1 cellular context compared by ENCODE assay signal in the genomic region with DNA sequence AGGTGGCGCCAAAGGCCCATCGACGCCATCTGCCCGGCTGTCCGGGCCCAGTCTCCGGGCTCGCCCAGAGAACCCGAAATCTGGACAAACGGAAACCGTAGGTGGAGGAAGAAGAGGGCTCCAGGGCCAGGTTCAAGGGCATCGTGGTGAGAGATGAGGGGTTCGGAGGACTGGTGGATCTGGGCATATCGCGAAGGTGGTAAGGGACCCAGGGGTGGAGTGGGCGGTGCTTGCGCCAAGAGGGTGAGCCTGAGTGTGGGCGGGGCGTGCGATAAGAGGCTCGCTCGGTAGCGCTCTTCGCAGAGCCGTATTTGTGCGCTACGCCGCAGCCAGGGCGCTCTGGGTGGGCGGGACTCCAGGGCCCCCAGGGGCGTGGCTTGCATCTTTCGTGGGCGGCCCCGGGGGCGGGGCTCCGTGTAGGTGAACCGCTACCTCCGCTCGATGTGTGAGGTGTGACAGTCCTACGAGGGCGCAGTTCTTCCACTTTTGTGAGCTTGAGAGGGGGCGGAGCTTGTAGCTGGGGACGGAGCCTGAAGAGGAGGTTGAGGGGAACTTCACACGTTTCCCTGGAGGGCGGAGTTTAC.
TF ChIP-seq lines count a peak whose summit lies in the region.

No MANE protein-coding gene starts in this region.

TF ChIP-seq in HepG2, 621 proteins besides CTCF, POLR2A, EP300 and RAD21 (continued from another document and continues in another):
- TF ChIP-seq, protein P1, sequence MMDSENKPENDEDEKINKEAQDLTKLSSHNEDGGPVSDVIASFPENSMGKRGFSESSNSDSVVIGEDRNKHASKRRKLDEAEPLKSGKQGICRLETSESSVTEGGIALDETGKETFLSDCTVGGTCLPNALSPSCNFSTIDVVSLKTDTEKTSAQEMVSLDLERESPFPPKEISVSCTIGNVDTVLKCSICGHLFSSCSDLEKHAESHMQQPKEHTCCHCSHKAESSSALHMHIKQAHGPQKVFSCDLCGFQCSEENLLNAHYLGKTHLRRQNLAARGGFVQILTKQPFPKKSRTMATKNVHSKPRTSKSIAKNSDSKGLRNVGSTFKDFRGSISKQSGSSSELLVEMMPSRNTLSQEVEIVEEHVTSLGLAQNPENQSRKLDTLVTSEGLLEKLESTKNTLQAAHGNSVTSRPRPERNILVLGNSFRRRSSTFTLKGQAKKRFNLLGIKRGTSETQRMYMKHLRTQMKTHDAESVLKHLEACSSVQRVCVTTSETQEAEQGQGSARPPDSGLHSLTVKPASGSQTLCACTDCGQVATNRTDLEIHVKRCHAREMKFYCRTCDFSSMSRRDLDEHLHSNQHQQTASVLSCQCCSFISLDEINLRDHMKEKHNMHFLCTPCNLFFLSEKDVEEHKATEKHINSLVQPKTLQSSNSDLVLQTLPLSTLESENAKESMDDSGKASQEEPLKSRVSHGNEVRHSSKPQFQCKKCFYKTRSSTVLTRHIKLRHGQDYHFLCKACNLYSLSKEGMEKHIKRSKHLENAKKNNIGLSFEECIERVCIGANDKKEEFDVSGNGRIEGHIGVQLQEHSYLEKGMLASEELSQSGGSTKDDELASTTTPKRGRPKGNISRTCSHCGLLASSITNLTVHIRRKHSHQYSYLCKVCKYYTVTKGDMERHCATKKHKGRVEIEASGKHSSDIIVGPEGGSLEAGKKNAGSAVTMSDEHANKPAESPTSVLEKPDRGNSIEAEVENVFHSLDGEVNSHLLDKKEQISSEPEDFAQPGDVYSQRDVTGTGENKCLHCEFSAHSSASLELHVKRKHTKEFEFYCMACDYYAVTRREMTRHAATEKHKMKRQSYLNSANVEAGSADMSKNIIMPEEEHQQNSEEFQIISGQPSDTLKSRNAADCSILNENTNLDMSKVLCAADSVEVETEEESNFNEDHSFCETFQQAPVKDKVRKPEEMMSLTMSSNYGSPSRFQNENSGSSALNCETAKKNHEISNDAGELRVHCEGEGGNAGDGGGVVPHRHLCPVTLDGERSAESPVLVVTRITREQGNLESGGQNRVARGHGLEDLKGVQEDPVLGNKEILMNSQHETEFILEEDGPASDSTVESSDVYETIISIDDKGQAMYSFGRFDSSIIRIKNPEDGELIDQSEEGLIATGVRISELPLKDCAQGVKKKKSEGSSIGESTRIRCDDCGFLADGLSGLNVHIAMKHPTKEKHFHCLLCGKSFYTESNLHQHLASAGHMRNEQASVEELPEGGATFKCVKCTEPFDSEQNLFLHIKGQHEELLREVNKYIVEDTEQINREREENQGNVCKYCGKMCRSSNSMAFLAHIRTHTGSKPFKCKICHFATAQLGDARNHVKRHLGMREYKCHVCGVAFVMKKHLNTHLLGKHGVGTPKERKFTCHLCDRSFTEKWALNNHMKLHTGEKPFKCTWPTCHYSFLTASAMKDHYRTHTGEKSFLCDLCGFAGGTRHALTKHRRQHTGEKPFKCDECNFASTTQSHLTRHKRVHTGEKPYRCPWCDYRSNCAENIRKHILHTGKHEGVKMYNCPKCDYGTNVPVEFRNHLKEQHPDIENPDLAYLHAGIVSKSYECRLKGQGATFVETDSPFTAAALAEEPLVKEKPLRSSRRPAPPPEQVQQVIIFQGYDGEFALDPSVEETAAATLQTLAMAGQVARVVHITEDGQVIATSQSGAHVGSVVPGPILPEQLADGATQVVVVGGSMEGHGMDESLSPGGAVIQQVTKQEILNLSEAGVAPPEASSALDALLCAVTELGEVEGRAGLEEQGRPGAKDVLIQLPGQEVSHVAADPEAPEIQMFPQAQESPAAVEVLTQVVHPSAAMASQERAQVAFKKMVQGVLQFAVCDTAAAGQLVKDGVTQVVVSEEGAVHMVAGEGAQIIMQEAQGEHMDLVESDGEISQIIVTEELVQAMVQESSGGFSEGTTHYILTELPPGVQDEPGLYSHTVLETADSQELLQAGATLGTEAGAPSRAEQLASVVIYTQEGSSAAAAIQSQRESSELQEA (CRISPR knock-in tag; IDR thresholded peaks at IDR 0.05; ENCODE audit: not compliant biosample characterization): no peak
- TF ChIP-seq, protein P2, sequence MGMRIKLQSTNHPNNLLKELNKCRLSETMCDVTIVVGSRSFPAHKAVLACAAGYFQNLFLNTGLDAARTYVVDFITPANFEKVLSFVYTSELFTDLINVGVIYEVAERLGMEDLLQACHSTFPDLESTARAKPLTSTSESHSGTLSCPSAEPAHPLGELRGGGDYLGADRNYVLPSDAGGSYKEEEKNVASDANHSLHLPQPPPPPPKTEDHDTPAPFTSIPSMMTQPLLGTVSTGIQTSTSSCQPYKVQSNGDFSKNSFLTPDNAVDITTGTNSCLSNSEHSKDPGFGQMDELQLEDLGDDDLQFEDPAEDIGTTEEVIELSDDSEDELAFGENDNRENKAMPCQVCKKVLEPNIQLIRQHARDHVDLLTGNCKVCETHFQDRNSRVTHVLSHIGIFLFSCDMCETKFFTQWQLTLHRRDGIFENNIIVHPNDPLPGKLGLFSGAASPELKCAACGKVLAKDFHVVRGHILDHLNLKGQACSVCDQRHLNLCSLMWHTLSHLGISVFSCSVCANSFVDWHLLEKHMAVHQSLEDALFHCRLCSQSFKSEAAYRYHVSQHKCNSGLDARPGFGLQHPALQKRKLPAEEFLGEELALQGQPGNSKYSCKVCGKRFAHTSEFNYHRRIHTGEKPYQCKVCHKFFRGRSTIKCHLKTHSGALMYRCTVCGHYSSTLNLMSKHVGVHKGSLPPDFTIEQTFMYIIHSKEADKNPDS (CRISPR knock-in tag; IDR thresholded peaks at IDR 0.05): no peak
- TF ChIP-seq PPARG (CRISPR knock-in tag; conservative IDR thresholded peaks at IDR 0.05): no peak
- peak; percentile 52 for TF ChIP-seq IRF2 (CRISPR knock-in tag; IDR thresholded peaks at IDR 0.05)
- TF ChIP-seq ZNF672 (CRISPR knock-in tag; IDR thresholded peaks at IDR 0.05): no peak
- TF ChIP-seq, protein P3, sequence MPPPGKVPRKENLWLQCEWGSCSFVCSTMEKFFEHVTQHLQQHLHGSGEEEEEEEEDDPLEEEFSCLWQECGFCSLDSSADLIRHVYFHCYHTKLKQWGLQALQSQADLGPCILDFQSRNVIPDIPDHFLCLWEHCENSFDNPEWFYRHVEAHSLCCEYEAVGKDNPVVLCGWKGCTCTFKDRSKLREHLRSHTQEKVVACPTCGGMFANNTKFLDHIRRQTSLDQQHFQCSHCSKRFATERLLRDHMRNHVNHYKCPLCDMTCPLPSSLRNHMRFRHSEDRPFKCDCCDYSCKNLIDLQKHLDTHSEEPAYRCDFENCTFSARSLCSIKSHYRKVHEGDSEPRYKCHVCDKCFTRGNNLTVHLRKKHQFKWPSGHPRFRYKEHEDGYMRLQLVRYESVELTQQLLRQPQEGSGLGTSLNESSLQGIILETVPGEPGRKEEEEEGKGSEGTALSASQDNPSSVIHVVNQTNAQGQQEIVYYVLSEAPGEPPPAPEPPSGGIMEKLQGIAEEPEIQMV (CRISPR knock-in tag; IDR thresholded peaks at IDR 0.05; ENCODE audit: low read depth): peak; percentile 45; the same call in 1 of the 2 replicates
- no peak; the same call in 1 of the 2 replicates for TF ChIP-seq SMAD1 (CRISPR knock-in tag; IDR thresholded peaks at IDR 0.05; ENCODE audit: borderline replicate concordance, low read depth)
- TF ChIP-seq, protein P4, sequence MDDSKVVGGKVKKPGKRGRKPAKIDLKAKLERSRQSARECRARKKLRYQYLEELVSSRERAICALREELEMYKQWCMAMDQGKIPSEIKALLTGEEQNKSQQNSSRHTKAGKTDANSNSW (CRISPR knock-in tag; IDR thresholded peaks at IDR 0.05; ENCODE audit: borderline replicate concordance): no peak
- no peak for TF ChIP-seq ZNF644 (CRISPR knock-in tag; IDR thresholded peaks at IDR 0.05; ENCODE audit: low read depth)
- peak; percentile 58; the same call in 1 of the 2 replicates for TF ChIP-seq ISL2 (CRISPR knock-in tag; IDR thresholded peaks at IDR 0.05)
- TF ChIP-seq, protein P5, sequence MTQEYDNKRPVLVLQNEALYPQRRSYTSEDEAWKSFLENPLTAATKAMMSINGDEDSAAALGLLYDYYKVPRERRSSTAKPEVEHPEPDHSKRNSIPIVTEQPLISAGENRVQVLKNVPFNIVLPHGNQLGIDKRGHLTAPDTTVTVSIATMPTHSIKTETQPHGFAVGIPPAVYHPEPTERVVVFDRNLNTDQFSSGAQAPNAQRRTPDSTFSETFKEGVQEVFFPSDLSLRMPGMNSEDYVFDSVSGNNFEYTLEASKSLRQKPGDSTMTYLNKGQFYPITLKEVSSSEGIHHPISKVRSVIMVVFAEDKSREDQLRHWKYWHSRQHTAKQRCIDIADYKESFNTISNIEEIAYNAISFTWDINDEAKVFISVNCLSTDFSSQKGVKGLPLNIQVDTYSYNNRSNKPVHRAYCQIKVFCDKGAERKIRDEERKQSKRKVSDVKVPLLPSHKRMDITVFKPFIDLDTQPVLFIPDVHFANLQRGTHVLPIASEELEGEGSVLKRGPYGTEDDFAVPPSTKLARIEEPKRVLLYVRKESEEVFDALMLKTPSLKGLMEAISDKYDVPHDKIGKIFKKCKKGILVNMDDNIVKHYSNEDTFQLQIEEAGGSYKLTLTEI (CRISPR knock-in tag; conservative IDR thresholded peaks at IDR 0.05): no peak
- TF ChIP-seq, protein P6, sequence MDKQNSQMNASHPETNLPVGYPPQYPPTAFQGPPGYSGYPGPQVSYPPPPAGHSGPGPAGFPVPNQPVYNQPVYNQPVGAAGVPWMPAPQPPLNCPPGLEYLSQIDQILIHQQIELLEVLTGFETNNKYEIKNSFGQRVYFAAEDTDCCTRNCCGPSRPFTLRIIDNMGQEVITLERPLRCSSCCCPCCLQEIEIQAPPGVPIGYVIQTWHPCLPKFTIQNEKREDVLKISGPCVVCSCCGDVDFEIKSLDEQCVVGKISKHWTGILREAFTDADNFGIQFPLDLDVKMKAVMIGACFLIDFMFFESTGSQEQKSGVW (CRISPR knock-in tag; IDR thresholded peaks at IDR 0.05; ENCODE audit: borderline replicate concordance): no peak
- no peak for TF ChIP-seq ELF1 (CRISPR knock-in tag; IDR thresholded peaks at IDR 0.05)
- TF ChIP-seq GZF1 (CRISPR knock-in tag; IDR thresholded peaks at IDR 0.05): peak; percentile 70
- TF ChIP-seq ZNF234 (CRISPR knock-in tag; conservative IDR thresholded peaks at IDR 0.05): no peak
- TF ChIP-seq PCBP1 (IDR thresholded peaks at IDR 0.05; ENCODE audit: borderline replicate concordance, low read depth, low read length): no peak
- TF ChIP-seq, protein P7, sequence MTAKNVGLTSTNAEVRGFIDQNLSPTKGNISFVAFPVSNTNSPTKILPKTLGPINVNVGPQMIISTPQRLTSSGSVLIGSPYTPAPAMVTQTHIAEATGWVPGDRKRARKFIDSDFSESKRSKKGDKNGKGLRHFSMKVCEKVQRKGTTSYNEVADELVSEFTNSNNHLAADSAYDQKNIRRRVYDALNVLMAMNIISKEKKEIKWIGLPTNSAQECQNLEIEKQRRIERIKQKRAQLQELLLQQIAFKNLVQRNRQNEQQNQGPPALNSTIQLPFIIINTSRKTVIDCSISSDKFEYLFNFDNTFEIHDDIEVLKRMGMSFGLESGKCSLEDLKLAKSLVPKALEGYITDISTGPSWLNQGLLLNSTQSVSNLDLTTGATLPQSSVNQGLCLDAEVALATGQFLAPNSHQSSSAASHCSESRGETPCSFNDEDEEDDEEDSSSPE (CRISPR knock-in tag; IDR thresholded peaks at IDR 0.05): no peak
- no peak for TF ChIP-seq HHEX (CRISPR knock-in tag; IDR thresholded peaks at IDR 0.05)
- TF ChIP-seq ZNF768 (CRISPR knock-in tag; IDR thresholded peaks at IDR 0.05): peak; percentile 52
- TF ChIP-seq ZNF747 (CRISPR knock-in tag; IDR thresholded peaks at IDR 0.05; ENCODE audit: borderline replicate concordance): peak; percentile 33; the same call in 1 of the 2 replicates
- TF ChIP-seq ZMAT3 (CRISPR knock-in tag; conservative IDR thresholded peaks at IDR 0.05): no peak; the same call in 1 of the 2 replicates
- TF ChIP-seq KLF13 (CRISPR knock-in tag; IDR thresholded peaks at IDR 0.05): peak; percentile 14; the same call in 1 of the 2 replicates
- no peak for TF ChIP-seq ZZZ3 (CRISPR knock-in tag; IDR thresholded peaks at IDR 0.05; ENCODE audit: borderline replicate concordance)
- no peak for TF ChIP-seq ZNF333 (CRISPR knock-in tag; IDR thresholded peaks at IDR 0.05; ENCODE audit: borderline replicate concordance)
- TF ChIP-seq TBL1XR1 (IDR thresholded peaks at IDR 0.05; ENCODE audit: borderline replicate concordance, low read length, partially characterized antibody): no peak
- TF ChIP-seq JUNB (CRISPR knock-in tag; IDR thresholded peaks at IDR 0.05; ENCODE audit: borderline replicate concordance): no peak
- no peak for TF ChIP-seq ZNF205 (CRISPR knock-in tag; IDR thresholded peaks at IDR 0.05)
- TF ChIP-seq NR2F6 (IDR thresholded peaks at IDR 0.05): no peak; the same call in 1 of the 2 replicates
- peak; percentile 39; the same call in 1 of the 2 replicates for TF ChIP-seq NR2F6 (CRISPR knock-in tag; IDR thresholded peaks at IDR 0.05)
- TF ChIP-seq, protein P8, sequence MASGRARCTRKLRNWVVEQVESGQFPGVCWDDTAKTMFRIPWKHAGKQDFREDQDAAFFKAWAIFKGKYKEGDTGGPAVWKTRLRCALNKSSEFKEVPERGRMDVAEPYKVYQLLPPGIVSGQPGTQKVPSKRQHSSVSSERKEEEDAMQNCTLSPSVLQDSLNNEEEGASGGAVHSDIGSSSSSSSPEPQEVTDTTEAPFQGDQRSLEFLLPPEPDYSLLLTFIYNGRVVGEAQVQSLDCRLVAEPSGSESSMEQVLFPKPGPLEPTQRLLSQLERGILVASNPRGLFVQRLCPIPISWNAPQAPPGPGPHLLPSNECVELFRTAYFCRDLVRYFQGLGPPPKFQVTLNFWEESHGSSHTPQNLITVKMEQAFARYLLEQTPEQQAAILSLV (CRISPR knock-in tag; IDR thresholded peaks at IDR 0.05; ENCODE audit: borderline replicate concordance): 0 out of 2 replicates have a peak, but pooled peaks have one; percentile 85
- no peak for TF ChIP-seq ZNF17 (CRISPR knock-in tag; IDR thresholded peaks at IDR 0.05)
- TF ChIP-seq HNF4G (IDR thresholded peaks at IDR 0.05; ENCODE audit: borderline replicate concordance, low read depth, low read length): no peak
- peak; percentile 19; the same call in 1 of the 2 replicates for TF ChIP-seq HNF4G (CRISPR knock-in tag; IDR thresholded peaks at IDR 0.05; ENCODE audit: borderline replicate concordance, low read depth)
- peak; percentile 37 for TF ChIP-seq ETV5 (CRISPR knock-in tag; IDR thresholded peaks at IDR 0.05; ENCODE audit: borderline replicate concordance)
- TF ChIP-seq, protein P9, sequence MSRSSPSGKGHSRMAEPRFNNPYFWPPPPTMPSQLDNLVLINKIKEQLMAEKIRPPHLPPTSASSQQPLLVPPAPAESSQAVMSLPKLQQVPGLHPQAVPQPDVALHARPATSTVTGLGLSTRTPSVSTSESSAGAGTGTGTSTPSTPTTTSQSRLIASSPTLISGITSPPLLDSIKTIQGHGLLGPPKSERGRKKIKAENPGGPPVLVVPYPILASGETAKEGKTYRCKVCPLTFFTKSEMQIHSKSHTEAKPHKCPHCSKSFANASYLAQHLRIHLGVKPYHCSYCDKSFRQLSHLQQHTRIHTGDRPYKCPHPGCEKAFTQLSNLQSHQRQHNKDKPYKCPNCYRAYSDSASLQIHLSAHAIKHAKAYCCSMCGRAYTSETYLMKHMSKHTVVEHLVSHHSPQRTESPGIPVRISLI (CRISPR knock-in tag; IDR thresholded peaks at IDR 0.05; ENCODE audit: borderline replicate concordance): no peak; the same call in 1 of the 2 replicates
- TF ChIP-seq, protein P10, sequence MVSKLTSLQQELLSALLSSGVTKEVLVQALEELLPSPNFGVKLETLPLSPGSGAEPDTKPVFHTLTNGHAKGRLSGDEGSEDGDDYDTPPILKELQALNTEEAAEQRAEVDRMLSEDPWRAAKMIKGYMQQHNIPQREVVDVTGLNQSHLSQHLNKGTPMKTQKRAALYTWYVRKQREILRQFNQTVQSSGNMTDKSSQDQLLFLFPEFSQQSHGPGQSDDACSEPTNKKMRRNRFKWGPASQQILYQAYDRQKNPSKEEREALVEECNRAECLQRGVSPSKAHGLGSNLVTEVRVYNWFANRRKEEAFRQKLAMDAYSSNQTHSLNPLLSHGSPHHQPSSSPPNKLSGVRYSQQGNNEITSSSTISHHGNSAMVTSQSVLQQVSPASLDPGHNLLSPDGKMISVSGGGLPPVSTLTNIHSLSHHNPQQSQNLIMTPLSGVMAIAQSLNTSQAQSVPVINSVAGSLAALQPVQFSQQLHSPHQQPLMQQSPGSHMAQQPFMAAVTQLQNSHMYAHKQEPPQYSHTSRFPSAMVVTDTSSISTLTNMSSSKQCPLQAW (CRISPR knock-in tag; IDR thresholded peaks at IDR 0.05): peak; percentile 75
- TF ChIP-seq ZNF296 (CRISPR knock-in tag; conservative IDR thresholded peaks at IDR 0.05): no peak
- TF ChIP-seq KDM4B (CRISPR knock-in tag; IDR thresholded peaks at IDR 0.05): no peak
